In genomic region chr10:102917962-102918816, GRCh38 we compare ENCODE assay signal across 8 cellular contexts. TPM values are rescaled to one million over a fixed set of nuclear protein-coding genes. Genes with fewer than 3 reads are reported as not detected.
DNase-seq lines count a peak whose midpoint lies in the region; ATAC-seq and TF ChIP-seq lines count a peak whose summit lies in the region.

TSS of gene CNNM2 (plus strand) at chr10:102918294. CDS start at chr10:102918481, 187 bp downstream.

- H3K36me3 ChIP-seq in DND-41 (ENCODE audit: insufficient read depth, low read length) (no peaks in the 10 kb centered on the region; the same call in 1 of the 2 replicates), KMS-11 (ENCODE audit: insufficient read depth) (no peaks in the 10 kb centered on the region), Panc1 (ENCODE audit: control insufficient read depth, insufficient read depth, low read length) (peaks cover 2% of the 10 kb centered on the region; the same call in 1 of the 2 replicates), esophagus muscularis mucosa (no peaks in the 10 kb centered on the region), muscle layer of colon (ENCODE audit: insufficient read depth, low read length) (no peaks in the 10 kb centered on the region)

- H3K9me3 Mint-ChIP-seq in activated T-cell treated with anti-CD3 and anti-CD28 coated beads, Interleukin-2, amount 50 U/mL, for 72 hours = no peaks in the 10 kb centered on the region

- POLR2A ChIA-PET in Panc1 (lab: Charles Lee) = interaction anchor here (0.6 kb wide), 4 partner anchors 11 to 97 kb away, joined by 3 to 4 read pairs (median 4); no protein-coding TSS in a partner anchor

- peaks cover 0 to 3% of the 10 kb centered on the region in 2 donors for H3K36me3 Mint-ChIP-seq in activated T-cell treated with anti-CD3 and anti-CD28 coated beads, Interleukin-2, amount 50 U/mL, for 72 hours (ENCODE audit: insufficient read depth in 2 of 2)

- H3K27me3 Mint-ChIP-seq in activated T-cell treated with anti-CD3 and anti-CD28 coated beads, Interleukin-2, amount 50 U/mL, for 72 hours (ENCODE audit: low read depth) = peaks cover 15% of the 10 kb centered on the region

- no TSS peak for BruUV-seq in Panc1 (replicated peaks; lab: Mats Ljungman, UMichigan)

- H3K27ac ChIP-seq in DND-41 (ENCODE audit: low read length) = peak within 1 kb of the TSS; percentile 91
- peak within 1 kb of the TSS; percentile 70 for H3K27ac ChIP-seq in KMS-11
- peak within 1 kb of the TSS; percentile 81 for H3K27ac ChIP-seq in Panc1 (ENCODE audit: low read length)
- H3K27ac ChIP-seq in esophagus muscularis mucosa (replicated peaks in 1 of 4) = peak within 1 kb of the TSS; percentile 87 to 96 (median 91)
- H3K27ac ChIP-seq in muscle layer of colon (ENCODE audit: low read depth, low read length) = peak within 1 kb of the TSS; percentile 82

- peak within 1 kb of the TSS; percentile 78 for H3K27ac Mint-ChIP-seq in activated T-cell treated with anti-CD3 and anti-CD28 coated beads, Interleukin-2, amount 50 U/mL, for 72 hours

- H3K9ac ChIP-seq in DND-41 (ENCODE audit: low read depth, low read length) (peak within 1 kb of the TSS; percentile 83), KMS-11 (peak within 1 kb of the TSS; percentile 83), muscle layer of colon (ENCODE audit: low read length) (peak within 1 kb of the TSS; percentile 61)

- H3K4me2 ChIP-seq in DND-41 (ENCODE audit: insufficient read depth, low read length) = peak within 1 kb of the TSS; percentile 95
- H3K4me2 ChIP-seq in KMS-11 = peak within 1 kb of the TSS; percentile 95

- WGBS in esophagus muscularis mucosa = 0% methylated on average over 7 of the region's 80 CpGs

- ATAC-seq in DND-41 (ENCODE audit: insufficient read depth, low read depth) = peak; percentile 89
- ATAC-seq in GM21786 (IDR thresholded peaks at IDR 0.05; ENCODE audit: unreplicated experiment) = peak; percentile 93
- peak; percentile 92 for ATAC-seq in Panc1
- peak; percentile 87 to 92 for ATAC-seq in activated T-cell treated with anti-CD3 and anti-CD28 coated beads, Interleukin-2, amount 50 U/mL, for 72 hours (replicated peaks in 1 of 2)

- H4K20me1 ChIP-seq in DND-41 (ENCODE audit: insufficient read depth, low read length) (no peaks in the 10 kb centered on the region), KMS-11 (ENCODE audit: insufficient read depth) (no peaks in the 10 kb centered on the region)

- peaks cover 15% of the 10 kb centered on the region for H3K79me2 ChIP-seq in DND-41 (ENCODE audit: insufficient read depth, low read length)
- no peaks in the 10 kb centered on the region; the same call in 1 of the 2 replicates for H3K79me2 ChIP-seq in KMS-11 (ENCODE audit: insufficient read depth, low read depth)

- peak within 1 kb of the TSS; percentile 65 to 78 for H3K4me3 ChIP-seq in DND-41 (ENCODE audit: low read depth in 1 of 2, low read length in 2 of 2)
- no peak within 1 kb of the TSS for H3K4me3 ChIP-seq in KMS-11 (IDR thresholded peaks at IDR 0.05; ENCODE audit: insufficient read depth, low read depth, low read length)
- H3K4me3 ChIP-seq in Panc1 (ENCODE audit: low read depth in 2 of 2, low read length in 2 of 2) = peak within 1 kb of the TSS; percentile 75 to 77
- peak within 1 kb of the TSS; percentile 89 to 99 (median 95) for H3K4me3 ChIP-seq in esophagus muscularis mucosa
- H3K4me3 ChIP-seq in muscle layer of colon (ENCODE audit: low read depth in 1 of 2, low read length in 2 of 2) = peak within 1 kb of the TSS; percentile 79 to 94

- TF ChIP-seq POLR2A in esophagus muscularis mucosa (IDR thresholded peaks at IDR 0.05; ENCODE audit: low read depth) = no peak

- no peaks in the 10 kb centered on the region for H3K27me3 ChIP-seq in DND-41 (ENCODE audit: insufficient read depth, low read length, poor library complexity)
- H3K27me3 ChIP-seq in KMS-11 (ENCODE audit: insufficient read depth, low read depth) = no peaks in the 10 kb centered on the region
- H3K27me3 ChIP-seq in Panc1 (ENCODE audit: control insufficient read depth, insufficient read depth, low read length) = no peaks in the 10 kb centered on the region
- no peaks in the 10 kb centered on the region for H3K27me3 ChIP-seq in esophagus muscularis mucosa
- H3K27me3 ChIP-seq in muscle layer of colon (ENCODE audit: control insufficient read depth in 1 of 2, insufficient read depth in 2 of 2, low read length in 2 of 2) = no peaks in the 10 kb centered on the region

- no peak for TF ChIP-seq EP300 in esophagus muscularis mucosa (IDR thresholded peaks at IDR 0.05)

- no peaks in the 10 kb centered on the region for H3K9me3 ChIP-seq in DND-41 (ENCODE audit: insufficient read depth, low read length, severe bottlenecking)
- no peaks in the 10 kb centered on the region for H3K9me3 ChIP-seq in Panc1 (ENCODE audit: control insufficient read depth, insufficient read depth, low read depth, low read length)
- no peaks in the 10 kb centered on the region for H3K9me3 ChIP-seq in esophagus muscularis mucosa
- H3K9me3 ChIP-seq in muscle layer of colon (ENCODE audit: low read length) = no peaks in the 10 kb centered on the region

- intact Hi-C loops in Panc1 (cut with micrococcal nuclease; ENCODE audit: unreplicated experiment) (loop anchor here (1.0 to 2.0 kb wide), 2 partner anchors 71 to 151 kb away; no protein-coding TSS in a partner anchor), esophagus muscularis mucosa (cut with DNase I) (loop anchor here (2.0 to 5.0 kb wide), 3 partner anchors 134 to 327 kb away; partner anchors contain the start of genes NT5C2 and RPEL1)

- DNase-seq in DND-41 (peak; percentile 100), Panc1 (ENCODE audit: low read depth, low spot score) (peak; percentile 99), esophagus muscularis mucosa (ENCODE audit: extremely low spot score) (peak; percentile 100)
- DNase-seq in activated T-cell treated with anti-CD3 and anti-CD28 coated beads, Interleukin-2, amount 50 U/mL, for 72 hours = peak; percentile 99 to 100
- DNase-seq in stimulated activated CD8-positive, alpha-beta memory T cell treated with anti-CD3 and anti-CD28 coated beads, Interleukin-7, amount 100 ng/mL, for 1 hour (ENCODE audit: low read depth in 2 of 2) = peak; percentile 96 to 98

- H2AFZ ChIP-seq in DND-41 (ENCODE audit: low read depth, low read length) (peak within 1 kb of the TSS; percentile 96), KMS-11 (ENCODE audit: low read depth) (peak within 1 kb of the TSS; percentile 87)

- H3K4me3 Mint-ChIP-seq in activated T-cell treated with anti-CD3 and anti-CD28 coated beads, Interleukin-2, amount 50 U/mL, for 72 hours = peak within 1 kb of the TSS; percentile 94 to 97

- H3K4me1 ChIP-seq in DND-41 (ENCODE audit: insufficient read depth, low read length) (peaks cover 48% of the 10 kb centered on the region), KMS-11 (ENCODE audit: low read depth, poor library complexity, severe bottlenecking) (peaks cover 26% of the 10 kb centered on the region), Panc1 (ENCODE audit: control insufficient read depth, insufficient read depth, low read length) (peaks cover 25% of the 10 kb centered on the region), esophagus muscularis mucosa (peaks cover 14 to 52% (median 51%) of the 10 kb centered on the region in 4 donors), muscle layer of colon (ENCODE audit: insufficient read depth, low read length) (peaks cover 34% of the 10 kb centered on the region)

- CTCF ChIA-PET in Panc1 (lab: Charles Lee) = interaction anchor here (0.6 to 2.0 kb wide), 9 partner anchors 11 to 437 kb away, joined by 3 to 12 read pairs (median 3); no protein-coding TSS in a partner anchor

- in situ Hi-C loops in Panc1 (cut with HindIII; ENCODE audit: low pct_unique_long_range_greater_than_20kb, low sequenced_read_pairs) = no loop called here

- TF ChIP-seq CTCF in DND-41 (IDR thresholded peaks at IDR 0.05; ENCODE audit: borderline replicate concordance, extremely low read depth, low read length, poor library complexity, severe bottlenecking) (no peak), KMS-11 (conservative IDR thresholded peaks at IDR 0.05; ENCODE audit: low read depth, low read length) (no peak), Panc1 (IDR thresholded peaks at IDR 0.05) (no peak), esophagus muscularis mucosa (IDR thresholded peaks at IDR 0.05) (no peak)

- H3K4me1 Mint-ChIP-seq in activated T-cell treated with anti-CD3 and anti-CD28 coated beads, Interleukin-2, amount 50 U/mL, for 72 hours (ENCODE audit: low read depth) = peaks cover 55% of the 10 kb centered on the region

RNA-seq across cellular contexts. Expression of gene CNNM2, which starts in this region (rescaled TPM):
- total RNA-seq in Panc1 (2021; ENCODE audit: unreplicated experiment) (27.1 TPM), esophagus muscularis mucosa (1 to 10 TPM; 4.0 to 9.3 (median 5.4) TPM)
- 24.3 TPM for polyA plus RNA-seq in Panc1 (2012; ENCODE audit: insufficient read length)
- 10 to 100 TPM in 1 of 2 donors, 1 to 10 TPM in 1; 9.0 to 10.9 TPM for total RNA-seq in activated T-cell treated with anti-CD3 and anti-CD28 coated beads, Interleukin-2, amount 50 U/mL, for 72 hours
